In the genomic region with DNA sequence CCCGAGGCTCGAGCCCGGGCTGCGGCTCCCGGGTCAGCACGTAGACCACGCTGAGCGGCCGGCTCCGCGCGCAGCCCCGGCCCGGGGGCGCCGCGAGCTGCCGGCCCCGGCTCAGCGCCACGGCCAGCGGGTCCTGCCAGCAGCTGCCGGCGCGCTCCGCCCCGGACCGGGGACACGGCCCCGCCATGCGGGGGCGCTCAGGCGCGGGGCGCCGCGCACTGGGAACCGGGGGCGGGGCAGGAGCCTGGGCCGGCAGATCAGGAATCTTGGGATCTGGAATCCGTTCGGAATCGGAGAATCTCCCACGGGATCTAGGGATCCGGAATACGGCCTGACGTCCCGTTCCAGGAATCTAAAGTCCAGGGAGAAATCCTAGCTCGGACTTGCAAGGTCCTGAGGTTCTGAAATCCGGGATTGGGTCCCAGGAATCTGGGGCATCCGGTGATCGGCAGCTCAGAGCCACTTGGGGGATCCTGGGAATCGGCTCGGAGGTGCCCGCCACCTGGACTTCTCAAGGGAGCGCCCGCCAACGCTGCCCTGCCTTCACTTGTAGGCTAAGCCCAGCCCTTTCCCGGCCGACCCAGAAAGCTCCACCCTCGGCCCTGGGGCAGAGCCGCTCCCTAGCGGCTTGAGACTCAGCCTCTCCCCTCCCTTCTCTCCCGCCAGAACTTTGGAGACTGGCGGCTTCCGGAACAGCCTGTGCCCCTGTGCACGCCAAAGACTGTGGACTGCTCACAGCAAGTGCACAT, we compare ENCODE assay signal across 8 cellular contexts. TPM values are rescaled to one million over a fixed set of nuclear protein-coding genes. Genes with fewer than 3 reads are reported as not detected.
DNase-seq lines count a peak whose midpoint lies in the region.

A gene with protein sequence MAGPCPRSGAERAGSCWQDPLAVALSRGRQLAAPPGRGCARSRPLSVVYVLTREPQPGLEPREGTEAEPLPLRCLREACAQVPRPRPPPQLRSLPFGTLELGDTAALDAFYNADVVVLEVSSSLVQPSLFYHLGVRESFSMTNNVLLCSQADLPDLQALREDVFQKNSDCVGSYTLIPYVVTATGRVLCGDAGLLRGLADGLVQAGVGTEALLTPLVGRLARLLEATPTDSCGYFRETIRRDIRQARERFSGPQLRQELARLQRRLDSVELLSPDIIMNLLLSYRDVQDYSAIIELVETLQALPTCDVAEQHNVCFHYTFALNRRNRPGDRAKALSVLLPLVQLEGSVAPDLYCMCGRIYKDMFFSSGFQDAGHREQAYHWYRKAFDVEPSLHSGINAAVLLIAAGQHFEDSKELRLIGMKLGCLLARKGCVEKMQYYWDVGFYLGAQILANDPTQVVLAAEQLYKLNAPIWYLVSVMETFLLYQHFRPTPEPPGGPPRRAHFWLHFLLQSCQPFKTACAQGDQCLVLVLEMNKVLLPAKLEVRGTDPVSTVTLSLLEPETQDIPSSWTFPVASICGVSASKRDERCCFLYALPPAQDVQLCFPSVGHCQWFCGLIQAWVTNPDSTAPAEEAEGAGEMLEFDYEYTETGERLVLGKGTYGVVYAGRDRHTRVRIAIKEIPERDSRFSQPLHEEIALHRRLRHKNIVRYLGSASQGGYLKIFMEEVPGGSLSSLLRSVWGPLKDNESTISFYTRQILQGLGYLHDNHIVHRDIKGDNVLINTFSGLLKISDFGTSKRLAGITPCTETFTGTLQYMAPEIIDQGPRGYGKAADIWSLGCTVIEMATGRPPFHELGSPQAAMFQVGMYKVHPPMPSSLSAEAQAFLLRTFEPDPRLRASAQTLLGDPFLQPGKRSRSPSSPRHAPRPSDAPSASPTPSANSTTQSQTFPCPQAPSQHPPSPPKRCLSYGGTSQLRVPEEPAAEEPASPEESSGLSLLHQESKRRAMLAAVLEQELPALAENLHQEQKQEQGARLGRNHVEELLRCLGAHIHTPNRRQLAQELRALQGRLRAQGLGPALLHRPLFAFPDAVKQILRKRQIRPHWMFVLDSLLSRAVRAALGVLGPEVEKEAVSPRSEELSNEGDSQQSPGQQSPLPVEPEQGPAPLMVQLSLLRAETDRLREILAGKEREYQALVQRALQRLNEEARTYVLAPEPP (N-terminal part only) (minus strand): TSS at position 551 of the 749 bp plus-strand sequence. CDS start 364 bp downstream, at position 187.

- no peaks in the 10 kb centered on the region for H3K36me3 ChIP-seq in H7 (replicated peaks; ENCODE audit: control insufficient read depth, insufficient read depth, low read length)

- H3K27me3 ChIP-seq in H7 (ENCODE audit: control insufficient read depth, insufficient read depth, low read length) = peaks cover 12% of the 10 kb centered on the region
- no peaks in the 10 kb centered on the region for H3K27me3 ChIP-seq in layer of hippocampus (ENCODE audit: control insufficient read depth, insufficient read depth, low read length)

- H3K9me3 Mint-ChIP-seq in dendritic cell treated with granulocyte-macrophage colony-stimulating factor and Interleukin-4, amounts not matched to agents 40 ng/mL and 50 ng/mL, for 4 days = no peaks in the 10 kb centered on the region

- H3K4me3 ChIP-seq in H7 (ENCODE audit: insufficient read depth, low read depth, low read length) = peak within 1 kb of the TSS; percentile 76

- H3K27ac ChIP-seq in layer of hippocampus (ENCODE audit: low read depth, low read length) = peak within 1 kb of the TSS; percentile 87

- H3K4me1 Mint-ChIP-seq in dendritic cell treated with granulocyte-macrophage colony-stimulating factor and Interleukin-4, amounts not matched to agents 40 ng/mL and 50 ng/mL, for 4 days (ENCODE audit: low read depth) = peaks cover 67% of the 10 kb centered on the region

- H3K4me3 Mint-ChIP-seq in dendritic cell treated with granulocyte-macrophage colony-stimulating factor and Interleukin-4, amounts not matched to agents 40 ng/mL and 50 ng/mL, for 4 days = peak within 1 kb of the TSS; percentile 97

- DNase-seq in DMS 273 treated with DMSO at 0.1 percent for 48 hours (lab: John Stamatoyannopoulos, UW) (peak; percentile 72), H7 (peak; percentile 96), NCI-H1930 (lab: John Stamatoyannopoulos, UW) (peak; percentile 53 to 68), UCSD-AML1 (lab: John Stamatoyannopoulos, UW; ENCODE audit: unreplicated experiment) (peak; percentile 73)
- peak; percentile 45 for DNase-seq in stimulated activated CD4-positive, alpha-beta T cell treated with anti-CD3 and anti-CD28 coated beads, Interleukin-12 subunit alpha, Interleukin-12 subunit beta, amount 100 ng/mL, for 4 hours
- no peak for DNase-seq in NK-92 treated with Interleukin-12 subunit alpha and Interleukin-12 subunit beta, amount 100 ng/mL, for 24 hours (lab: John Stamatoyannopoulos, UW)

- H3K27ac Mint-ChIP-seq in dendritic cell treated with granulocyte-macrophage colony-stimulating factor and Interleukin-4, amounts not matched to agents 40 ng/mL and 50 ng/mL, for 4 days = peak within 1 kb of the TSS; percentile 98

- peaks cover 39% of the 10 kb centered on the region for H3K36me3 Mint-ChIP-seq in dendritic cell treated with granulocyte-macrophage colony-stimulating factor and Interleukin-4, amounts not matched to agents 40 ng/mL and 50 ng/mL, for 4 days (ENCODE audit: low read depth)

- H3K27me3 Mint-ChIP-seq in dendritic cell treated with granulocyte-macrophage colony-stimulating factor and Interleukin-4, amounts not matched to agents 40 ng/mL and 50 ng/mL, for 4 days = peaks cover 2% of the 10 kb centered on the region

- intact Hi-C loops in dendritic cell treated with granulocyte-macrophage colony-stimulating factor and Interleukin-4, amounts not matched to agents 40 ng/mL and 50 ng/mL, for 4 days (cut with micrococcal nuclease) = no loop called here

RNA-seq across cellular contexts. Expression of the gene that starts here (rescaled TPM):
- 10.7 and 14.6 TPM in 2 replicates for total RNA-seq in H7 (2014; rRNA removed; shearing (Covaris generic))
